In genomic region chrX:24019448-24019847, GRCh38 we compare ENCODE assay signal across 16 cellular contexts. TPM values are rescaled to one million over a fixed set of nuclear protein-coding genes. Genes with fewer than 3 reads are reported as not detected.
DNase-seq lines count a peak whose midpoint lies in the region; ATAC-seq lines count a peak whose summit lies in the region.
"Had no signal": no experiment of that assay in that cellular context is flagged by ENCODE, and none has a peak within 500 bp of the region (broad histone marks: within the 10 kb centered on the region; RNA-seq: fewer than 3 reads in every experiment).

No MANE protein-coding gene starts in this region.

- no peaks in the 10 kb centered on the region for H3K36me3 ChIP-seq in CD8-positive, alpha-beta memory T cell (ENCODE audit: insufficient read depth, low read length)
- H3K36me3 ChIP-seq: colonic mucosa had no signal

- CTCF ChIA-PET in activated CD4-positive, alpha-beta T cell treated with anti-CD3 and anti-CD28 coated beads, Interleukin-2, amount 10 ng/mL, durations not matched to agents 7 days and 5 days (lab: Charles Lee) = no interaction called here
- CTCF ChIA-PET in CD8-positive, alpha-beta memory T cell (lab: Charles Lee) = interaction anchor here (1.1 kb wide), 1 partner anchor 34 kb away, joined by 3 read pairs; no protein-coding TSS in a partner anchor
- CTCF ChIA-PET in activated CD4-positive, alpha-beta memory T cell treated with anti-CD3 and anti-CD28 coated beads for 36 hours (lab: Charles Lee) = no interaction called here

- peaks cover 49% of the 10 kb centered on the region for H3K4me1 Mint-ChIP-seq in activated CD4-positive, alpha-beta T cell treated with anti-CD3 and anti-CD28 coated beads, Interleukin-2, amount 10 ng/mL, durations not matched to agents 7 days and 5 days
- H3K4me1 Mint-ChIP-seq in CD8-positive, alpha-beta memory T cell = peaks cover 39 to 58% (median 50%) of the 10 kb centered on the region in 3 donors
- H3K4me1 Mint-ChIP-seq in activated CD4-positive, alpha-beta memory T cell treated with anti-CD3 and anti-CD28 coated beads for 36 hours (ENCODE audit: low read depth) = peaks cover 44% of the 10 kb centered on the region
- peaks cover 24 to 54% of the 10 kb centered on the region in 2 donors for H3K4me1 Mint-ChIP-seq in immature natural killer cell

- H3K36me3 Mint-ChIP-seq in activated CD4-positive, alpha-beta T cell treated with anti-CD3 and anti-CD28 coated beads, Interleukin-2, amount 10 ng/mL, durations not matched to agents 7 days and 5 days (ENCODE audit: low read depth) = peaks cover 19% of the 10 kb centered on the region
- peaks cover 0 to 18% (median 2%) of the 10 kb centered on the region in 3 donors for H3K36me3 Mint-ChIP-seq in CD8-positive, alpha-beta memory T cell
- peaks cover 7% of the 10 kb centered on the region for H3K36me3 Mint-ChIP-seq in activated CD4-positive, alpha-beta memory T cell treated with anti-CD3 and anti-CD28 coated beads for 36 hours
- peaks cover 0 to 3% (median 0%) of the 10 kb centered on the region in 3 donors for H3K36me3 Mint-ChIP-seq in immature natural killer cell

- no peak for DNase-seq in activated CD4-positive, alpha-beta T cell treated with anti-CD3 and anti-CD28 coated beads, Interleukin-2, amount 10 ng/mL, durations not matched to agents 7 days and 5 days
- DNase-seq in activated CD4-positive, alpha-beta T cell treated with anti-CD3 and anti-CD28 coated beads for 1 hour = no peak
- DNase-seq in CD8-positive, alpha-beta memory T cell = peak in 1 of 5 donors; percentile 15
- peak; percentile 9 for DNase-seq in activated CD4-positive, alpha-beta memory T cell treated with anti-CD3 and anti-CD28 coated beads for 36 hours
- peak; percentile 28 to 45 (median 28) for DNase-seq in immature natural killer cell
- no peak for DNase-seq in NCI-H1930 (lab: John Stamatoyannopoulos, UW)
- no peak for DNase-seq in DMS 273 (lab: John Stamatoyannopoulos, UW; ENCODE audit: unreplicated experiment)
- DNase-seq: colonic mucosa, hypothalamus, kidney glomerular epithelial cell, NCI-H1436 treated with DMSO at 0.1 percent for 48 hours, NCI-H446 treated with DMSO at 0.1 percent for 48 hours, SHP77 had no signal

- H3K27ac ChIP-seq in CD8-positive, alpha-beta memory T cell (ENCODE audit: low read depth, low read length) = no peak overlapping the region
- H3K27ac ChIP-seq: colonic mucosa had no signal

- intact Hi-C loops in activated CD4-positive, alpha-beta memory T cell treated with anti-CD3 and anti-CD28 coated beads for 36 hours (cut with micrococcal nuclease) = no loop called here

- POLR2A ChIA-PET in activated CD4-positive, alpha-beta T cell treated with anti-CD3 and anti-CD28 coated beads, Interleukin-2, amount 10 ng/mL, durations not matched to agents 7 days and 5 days (lab: Charles Lee) = no interaction called here
- POLR2A ChIA-PET in CD8-positive, alpha-beta memory T cell (lab: Charles Lee) = no interaction called here
- POLR2A ChIA-PET in activated CD4-positive, alpha-beta memory T cell treated with anti-CD3 and anti-CD28 coated beads for 36 hours (lab: Charles Lee) = interaction anchor here (0.6 kb wide), 1 partner anchor 51 kb away, joined by 4 read pairs; no protein-coding TSS in a partner anchor

- H3K9me3 Mint-ChIP-seq in activated CD4-positive, alpha-beta T cell treated with anti-CD3 and anti-CD28 coated beads, Interleukin-2, amount 10 ng/mL, durations not matched to agents 7 days and 5 days = no peaks in the 10 kb centered on the region
- H3K9me3 Mint-ChIP-seq in CD8-positive, alpha-beta memory T cell = no peaks in the 10 kb centered on the region
- no peaks in the 10 kb centered on the region for H3K9me3 Mint-ChIP-seq in activated CD4-positive, alpha-beta memory T cell treated with anti-CD3 and anti-CD28 coated beads for 36 hours
- H3K9me3 Mint-ChIP-seq in immature natural killer cell = no peaks in the 10 kb centered on the region
- H3K9me3 Mint-ChIP-seq: stimulated activated naive CD8-positive, alpha-beta T cell treated with anti-CD3 and anti-CD28 coated beads, Interleukin-15, Interleukin-2, amounts not matched to agents 100 ng/mL and 50 ng/mL, for 24 hours; type B pancreatic cell had no signal

- peaks cover 26% of the 10 kb centered on the region for H3K4me1 ChIP-seq in CD8-positive, alpha-beta memory T cell (ENCODE audit: insufficient read depth, low read length)
- H3K4me1 ChIP-seq: colonic mucosa had no signal

- no peak overlapping the region for H3K4me3 ChIP-seq in CD8-positive, alpha-beta memory T cell (ENCODE audit: low read length)
- H3K4me3 ChIP-seq: colonic mucosa had no signal

- ATAC-seq in HG03439 (IDR thresholded peaks at IDR 0.05; ENCODE audit: unreplicated experiment) = no peak

- H3K27ac Mint-ChIP-seq in activated CD4-positive, alpha-beta T cell treated with anti-CD3 and anti-CD28 coated beads, Interleukin-2, amount 10 ng/mL, durations not matched to agents 7 days and 5 days = peak overlapping the region; percentile 57
- peak overlapping the region in 7 of 8 donors; percentile 8 to 89 (median 50) for H3K27ac Mint-ChIP-seq in CD8-positive, alpha-beta memory T cell
- no peak overlapping the region for H3K27ac Mint-ChIP-seq in activated CD4-positive, alpha-beta memory T cell treated with anti-CD3 and anti-CD28 coated beads for 36 hours
- H3K27ac Mint-ChIP-seq in immature natural killer cell = peak overlapping the region; percentile 36 to 75 (median 68)
- H3K27ac Mint-ChIP-seq: type B pancreatic cell had no signal

- H3K4me3 Mint-ChIP-seq in activated CD4-positive, alpha-beta T cell treated with anti-CD3 and anti-CD28 coated beads, Interleukin-2, amount 10 ng/mL, durations not matched to agents 7 days and 5 days = no peak overlapping the region
- peak overlapping the region in 6 of 7 donors; percentile 6 to 76 (median 52) for H3K4me3 Mint-ChIP-seq in CD8-positive, alpha-beta memory T cell
- no peak overlapping the region for H3K4me3 Mint-ChIP-seq in activated CD4-positive, alpha-beta memory T cell treated with anti-CD3 and anti-CD28 coated beads for 36 hours
- H3K4me3 Mint-ChIP-seq in immature natural killer cell = peak overlapping the region in 2 of 5 donors; percentile 27 to 53
- H3K4me3 Mint-ChIP-seq: type B pancreatic cell had no signal

- no peaks in the 10 kb centered on the region for H3K27me3 ChIP-seq in CD8-positive, alpha-beta memory T cell (ENCODE audit: insufficient read depth, low read length, poor library complexity, severe bottlenecking)
- H3K27me3 ChIP-seq: colonic mucosa had no signal

- H3K9me3 ChIP-seq in CD8-positive, alpha-beta memory T cell (ENCODE audit: low read length) = no peaks in the 10 kb centered on the region
- H3K9me3 ChIP-seq: colonic mucosa had no signal

- no peaks in the 10 kb centered on the region for H3K27me3 Mint-ChIP-seq in activated CD4-positive, alpha-beta T cell treated with anti-CD3 and anti-CD28 coated beads, Interleukin-2, amount 10 ng/mL, durations not matched to agents 7 days and 5 days
- peaks cover 0 to 5% of the 10 kb centered on the region in 2 donors for H3K27me3 Mint-ChIP-seq in CD8-positive, alpha-beta memory T cell
- no peaks in the 10 kb centered on the region for H3K27me3 Mint-ChIP-seq in activated CD4-positive, alpha-beta memory T cell treated with anti-CD3 and anti-CD28 coated beads for 36 hours
- peaks cover 0 to 5% (median 2%) of the 10 kb centered on the region in 3 donors for H3K27me3 Mint-ChIP-seq in immature natural killer cell (ENCODE audit: low read depth in 3 of 3)
- H3K27me3 Mint-ChIP-seq: stimulated activated naive CD8-positive, alpha-beta T cell treated with anti-CD3 and anti-CD28 coated beads, Interleukin-15, Interleukin-2, amounts not matched to agents 100 ng/mL and 50 ng/mL, for 24 hours; type B pancreatic cell had no signal

RNA-seq across cellular contexts. Expression of gene KLHL15, which starts 7.5 kb away (rescaled TPM):
- 1 to 10 TPM; 8.6 to 9.6 TPM for total RNA-seq in activated CD4-positive, alpha-beta T cell treated with anti-CD3 and anti-CD28 coated beads, Interleukin-2, amount 10 ng/mL, durations not matched to agents 7 days and 5 days
- 1 to 10 TPM; 8.6 to 8.7 TPM for total RNA-seq in CD8-positive, alpha-beta memory T cell
- 3.6 TPM for polyA plus RNA-seq in CD8-positive, alpha-beta memory T cell
- 1 to 10 TPM; 9.3 to 9.7 TPM for total RNA-seq in activated CD4-positive, alpha-beta memory T cell treated with anti-CD3 and anti-CD28 coated beads for 36 hours
- polyA plus RNA-seq in immature natural killer cell = 1 to 10 TPM; 1.6 to 2.4 (median 1.8) TPM

RNA-seq across cellular contexts. Expression of gene EIF2S3, which starts 35.3 kb away (rescaled TPM):
- total RNA-seq in activated CD4-positive, alpha-beta T cell treated with anti-CD3 and anti-CD28 coated beads, Interleukin-2, amount 10 ng/mL, durations not matched to agents 7 days and 5 days = 100 to 1,000 TPM; 199 to 209 TPM
- total RNA-seq in CD8-positive, alpha-beta memory T cell = 100 to 1,000 TPM; 259 to 277 TPM
- polyA plus RNA-seq in CD8-positive, alpha-beta memory T cell = 95.6 TPM
- total RNA-seq in activated CD4-positive, alpha-beta memory T cell treated with anti-CD3 and anti-CD28 coated beads for 36 hours = 100 to 1,000 TPM; 282 to 295 TPM
- 10 to 100 TPM; 43.1 to 80.6 (median 79.4) TPM for polyA plus RNA-seq in immature natural killer cell

Comparison
In these comparisons a context has a peak if more than half of its experiments do, and no peak if none do; other contexts are left out.
1. DNase-seq: peak in activated CD4-positive, alpha-beta memory T cell treated with anti-CD3 and anti-CD28 coated beads for 36 hours (single experiment) and immature natural killer cell (3 of 3); none in activated CD4-positive, alpha-beta T cell treated with anti-CD3 and anti-CD28 coated beads, Interleukin-2, amount 10 ng/mL, durations not matched to agents 7 days and 5 days (single experiment), activated CD4-positive, alpha-beta T cell treated with anti-CD3 and anti-CD28 coated beads for 1 hour (single experiment), NCI-H1930 (0 of 2) and DMS 273 (single experiment).
2. H3K4me3 Mint-ChIP-seq: peak in CD8-positive, alpha-beta memory T cell (6 of 7); none in activated CD4-positive, alpha-beta T cell treated with anti-CD3 and anti-CD28 coated beads, Interleukin-2, amount 10 ng/mL, durations not matched to agents 7 days and 5 days (single experiment) and activated CD4-positive, alpha-beta memory T cell treated with anti-CD3 and anti-CD28 coated beads for 36 hours (single experiment).